ENCODE assay signal across 14 cellular contexts in genomic region chr1:6098303-6099215, GRCh38. TPM values are rescaled to one million over a fixed set of nuclear protein-coding genes. Genes with fewer than 3 reads are reported as not detected.
A peak's percentile ranks its signal among the peaks of the same experiment; 100 is the strongest.
DNase-seq lines count a peak whose midpoint lies in the region; ATAC-seq and TF ChIP-seq lines count a peak whose summit lies in the region.
"Had no signal": no experiment of that assay in that cellular context is flagged by ENCODE, and none has a peak within 500 bp of the region (broad histone marks: within the 10 kb centered on the region; RNA-seq: fewer than 3 reads in every experiment).

No MANE protein-coding gene starts in this region.

- DNase-seq in AG08395 (ENCODE audit: low spot score) (peak; percentile 96), GM04504 (ENCODE audit: low read depth) (peak; percentile 76), dorsolateral prefrontal cortex (peak in 8 of 10 donors; percentile 40 to 83 (median 72)), nephron progenitor cell (peak; percentile 1), GF-D8 (lab: John Stamatoyannopoulos, UW) (no peak), foreskin melanocyte (no peak), kidney tubule cell (ENCODE audit: low spot score) (no peak)
- DNase-seq: activated T-cell treated with anti-CD3 and anti-CD28 coated beads, Interleukin-2, amount 50 U/mL, for 24 hours; BE2C; central memory CD4-positive, alpha-beta T cell; kidney glomerular epithelial cell; NCI-H187 had no signal

- peaks cover 31% of the 10 kb centered on the region for H3K4me1 Mint-ChIP-seq in nephron progenitor cell

- TF ChIP-seq CTCF in dorsolateral prefrontal cortex (IDR thresholded peaks at IDR 0.05 in 54 of 56, conservative IDR thresholded peaks at IDR 0.05 in 2 of 56; ENCODE audit: low read depth in 1 of 56, partially characterized antibody in 56 of 56) (no peak), nephron progenitor cell (IDR thresholded peaks at IDR 0.05) (no peak)

- H3K4me3 ChIP-seq in dorsolateral prefrontal cortex: no peak overlapping the region
- H3K4me3 ChIP-seq: SJSA1 had no signal

- no peak for ATAC-seq in GM18517 (IDR thresholded peaks at IDR 0.05; ENCODE audit: unreplicated experiment)

- no peak overlapping the region for H3K4me3 Mint-ChIP-seq in nephron progenitor cell
- H3K4me3 Mint-ChIP-seq: activated T-cell treated with anti-CD3 and anti-CD28 coated beads, Interleukin-2, amount 50 U/mL, for 24 hours had no signal

- H3K27me3 ChIP-seq in dorsolateral prefrontal cortex: peaks cover 0 to 22% (median 0%) of the 10 kb centered on the region in 45 donors
- H3K27me3 ChIP-seq: BE2C, SJSA1 had no signal

- peak overlapping the region in 52 of 59 donors; percentile 26 to 87 (median 72) for H3K27ac ChIP-seq in dorsolateral prefrontal cortex
- H3K27ac ChIP-seq: SJSA1 had no signal

- intact Hi-C loops in dorsolateral prefrontal cortex (cut with DNase I): no loop called here

- H3K36me3 Mint-ChIP-seq in nephron progenitor cell (ENCODE audit: low read depth): no peaks in the 10 kb centered on the region

- H3K27ac Mint-ChIP-seq in nephron progenitor cell: no peak overlapping the region

- H3K27me3 Mint-ChIP-seq in nephron progenitor cell (ENCODE audit: low read depth, poor library complexity): peaks cover 10% of the 10 kb centered on the region
- H3K27me3 Mint-ChIP-seq: activated T-cell treated with anti-CD3 and anti-CD28 coated beads, Interleukin-2, amount 50 U/mL, for 24 hours had no signal

- H3K9me3 Mint-ChIP-seq in nephron progenitor cell: no peaks in the 10 kb centered on the region
- H3K9me3 Mint-ChIP-seq: activated T-cell treated with anti-CD3 and anti-CD28 coated beads, Interleukin-2, amount 50 U/mL, for 24 hours had no signal

RNA-seq across cellular contexts. Expression of gene KCNAB2, which starts 52.9 kb away (rescaled TPM):
- 100 to 1,000 TPM in 119 of 120 experiments, 10 to 100 TPM in 1; 82.3 to 377 (median 285) TPM for total RNA-seq in dorsolateral prefrontal cortex

Comparison
In these comparisons a context has a peak if more than half of its experiments do, and no peak if none do; other contexts are left out.
1. DNase-seq: peak in AG08395 (single experiment), GM04504 (single experiment), dorsolateral prefrontal cortex (8 of 10) and nephron progenitor cell (single experiment); none in GF-D8 (single experiment), foreskin melanocyte (single experiment) and kidney tubule cell (single experiment).